Comparison of ENCODE assay signal across 1 cellular context in the genomic region with DNA sequence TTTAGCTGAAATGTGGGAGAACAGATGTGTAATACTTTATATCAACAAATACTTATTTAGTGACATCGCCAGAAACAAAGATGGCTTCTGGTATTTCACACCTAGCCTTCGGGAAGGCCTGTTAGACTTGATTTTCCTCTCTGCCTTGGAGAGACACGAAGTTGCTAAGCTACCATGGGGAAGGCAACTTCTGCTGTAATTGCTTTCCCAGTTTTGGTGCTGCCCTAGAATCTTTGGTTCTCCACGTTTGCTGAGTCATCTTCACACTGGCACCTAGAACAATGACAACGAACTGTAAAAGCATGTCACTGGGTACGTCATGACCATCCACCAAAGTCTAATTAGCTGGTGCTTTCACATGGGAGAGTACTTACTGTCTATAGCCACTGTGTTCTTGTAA.
A peak's percentile ranks its signal among the peaks of the same experiment; 100 is the strongest.
TF ChIP-seq lines count a peak whose summit lies in the region.

No MANE protein-coding gene starts in this region.

TF ChIP-seq in K562, 482 proteins besides CTCF, POLR2A, EP300 and RAD21 (continued from another document and continues in another):
- TF ChIP-seq FOXK2 (conservative IDR thresholded peaks at IDR 0.05 in 1 of 2, IDR thresholded peaks at IDR 0.05 in 1 of 2; ENCODE audit: low read depth in 2 of 2): no peak
- no peak for TF ChIP-seq ZNF133 (CRISPR knock-in tag; IDR thresholded peaks at IDR 0.05)
- TF ChIP-seq MAZ (CRISPR knock-in tag; conservative IDR thresholded peaks at IDR 0.05 in 1 of 2, IDR thresholded peaks at IDR 0.05 in 1 of 2): no peak
- peak; percentile 17; the same call in 1 of the 2 replicates for TF ChIP-seq EHMT2 (IDR thresholded peaks at IDR 0.05)
- TF ChIP-seq ZNF316 (IDR thresholded peaks at IDR 0.05): peak; percentile 95
- peak; percentile 31 for TF ChIP-seq DPF2 (IDR thresholded peaks at IDR 0.05)
- peak; percentile 89 for TF ChIP-seq C11orf30 (IDR thresholded peaks at IDR 0.05; ENCODE audit: low read depth)
- TF ChIP-seq, protein P1, sequence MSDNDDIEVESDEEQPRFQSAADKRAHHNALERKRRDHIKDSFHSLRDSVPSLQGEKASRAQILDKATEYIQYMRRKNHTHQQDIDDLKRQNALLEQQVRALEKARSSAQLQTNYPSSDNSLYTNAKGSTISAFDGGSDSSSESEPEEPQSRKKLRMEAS (CRISPR knock-in tag; IDR thresholded peaks at IDR 0.05): no peak
- TF ChIP-seq, protein P2, sequence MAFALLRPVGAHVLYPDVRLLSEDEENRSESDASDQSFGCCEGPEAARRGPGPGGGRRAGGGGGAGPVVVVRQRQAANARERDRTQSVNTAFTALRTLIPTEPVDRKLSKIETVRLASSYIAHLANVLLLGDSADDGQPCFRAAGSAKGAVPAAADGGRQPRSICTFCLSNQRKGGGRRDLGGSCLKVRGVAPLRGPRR (CRISPR knock-in tag; IDR thresholded peaks at IDR 0.05): no peak
- no peak for TF ChIP-seq BMI1 (IDR thresholded peaks at IDR 0.05; ENCODE audit: low read length)
- no peak for TF ChIP-seq MEIS2 (IDR thresholded peaks at IDR 0.05; ENCODE audit: partially characterized antibody)
- no peak for TF ChIP-seq ESRRA (IDR thresholded peaks at IDR 0.05; ENCODE audit: borderline replicate concordance, low read depth)
- TF ChIP-seq TGIF2 (CRISPR knock-in tag; IDR thresholded peaks at IDR 0.05): no peak
- no peak for TF ChIP-seq ARID2 (IDR thresholded peaks at IDR 0.05)
- TF ChIP-seq, protein P3, sequence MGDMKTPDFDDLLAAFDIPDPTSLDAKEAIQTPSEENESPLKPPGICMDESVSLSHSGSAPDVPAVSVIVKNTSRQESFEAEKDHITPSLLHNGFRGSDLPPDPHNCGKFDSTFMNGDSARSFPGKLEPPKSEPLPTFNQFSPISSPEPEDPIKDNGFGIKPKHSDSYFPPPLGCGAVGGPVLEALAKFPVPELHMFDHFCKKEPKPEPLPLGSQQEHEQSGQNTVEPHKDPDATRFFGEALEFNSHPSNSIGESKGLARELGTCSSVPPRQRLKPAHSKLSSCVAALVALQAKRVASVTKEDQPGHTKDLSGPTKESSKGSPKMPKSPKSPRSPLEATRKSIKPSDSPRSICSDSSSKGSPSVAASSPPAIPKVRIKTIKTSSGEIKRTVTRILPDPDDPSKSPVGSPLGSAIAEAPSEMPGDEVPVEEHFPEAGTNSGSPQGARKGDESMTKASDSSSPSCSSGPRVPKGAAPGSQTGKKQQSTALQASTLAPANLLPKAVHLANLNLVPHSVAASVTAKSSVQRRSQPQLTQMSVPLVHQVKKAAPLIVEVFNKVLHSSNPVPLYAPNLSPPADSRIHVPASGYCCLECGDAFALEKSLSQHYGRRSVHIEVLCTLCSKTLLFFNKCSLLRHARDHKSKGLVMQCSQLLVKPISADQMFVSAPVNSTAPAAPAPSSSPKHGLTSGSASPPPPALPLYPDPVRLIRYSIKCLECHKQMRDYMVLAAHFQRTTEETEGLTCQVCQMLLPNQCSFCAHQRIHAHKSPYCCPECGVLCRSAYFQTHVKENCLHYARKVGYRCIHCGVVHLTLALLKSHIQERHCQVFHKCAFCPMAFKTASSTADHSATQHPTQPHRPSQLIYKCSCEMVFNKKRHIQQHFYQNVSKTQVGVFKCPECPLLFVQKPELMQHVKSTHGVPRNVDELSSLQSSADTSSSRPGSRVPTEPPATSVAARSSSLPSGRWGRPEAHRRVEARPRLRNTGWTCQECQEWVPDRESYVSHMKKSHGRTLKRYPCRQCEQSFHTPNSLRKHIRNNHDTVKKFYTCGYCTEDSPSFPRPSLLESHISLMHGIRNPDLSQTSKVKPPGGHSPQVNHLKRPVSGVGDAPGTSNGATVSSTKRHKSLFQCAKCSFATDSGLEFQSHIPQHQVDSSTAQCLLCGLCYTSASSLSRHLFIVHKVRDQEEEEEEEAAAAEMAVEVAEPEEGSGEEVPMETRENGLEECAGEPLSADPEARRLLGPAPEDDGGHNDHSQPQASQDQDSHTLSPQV (IDR thresholded peaks at IDR 0.05): peak; percentile 55; the same call in 1 of the 2 replicates
- TF ChIP-seq TAF15 (IDR thresholded peaks at IDR 0.05; ENCODE audit: low read depth, low read length): no peak
- peak; percentile 83; the same call in 1 of the 2 replicates for TF ChIP-seq MAFK (IDR thresholded peaks at IDR 0.05; ENCODE audit: low read length)
- peak; percentile 93 for TF ChIP-seq NFE2 (IDR thresholded peaks at IDR 0.05; ENCODE audit: low read depth)
- TF ChIP-seq BCOR (IDR thresholded peaks at IDR 0.05): no peak
- TF ChIP-seq JUND (IDR thresholded peaks at IDR 0.05; ENCODE audit: borderline replicate concordance, low read depth, low read length): 0 out of 2 replicates have a peak, but pooled peaks have one; percentile 4
- TF ChIP-seq JUND (tag; IDR thresholded peaks at IDR 0.05; ENCODE audit: borderline replicate concordance, low read depth, low read length): no peak
- TF ChIP-seq, protein P4, sequence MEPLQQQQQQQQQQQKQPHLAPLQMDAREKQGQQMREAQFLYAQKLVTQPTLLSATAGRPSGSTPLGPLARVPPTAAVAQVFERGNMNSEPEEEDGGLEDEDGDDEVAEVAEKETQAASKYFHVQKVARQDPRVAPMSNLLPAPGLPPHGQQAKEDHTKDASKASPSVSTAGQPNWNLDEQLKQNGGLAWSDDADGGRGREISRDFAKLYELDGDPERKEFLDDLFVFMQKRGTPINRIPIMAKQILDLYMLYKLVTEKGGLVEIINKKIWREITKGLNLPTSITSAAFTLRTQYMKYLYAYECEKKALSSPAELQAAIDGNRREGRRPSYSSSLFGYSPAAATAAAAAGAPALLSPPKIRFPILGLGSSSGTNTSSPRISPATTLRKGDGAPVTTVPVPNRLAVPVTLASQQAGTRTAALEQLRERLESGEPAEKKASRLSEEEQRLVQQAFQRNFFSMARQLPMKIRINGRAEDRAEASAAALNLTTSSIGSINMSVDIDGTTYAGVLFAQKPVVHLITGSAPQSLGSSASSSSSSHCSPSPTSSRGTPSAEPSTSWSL (CRISPR knock-in tag; IDR thresholded peaks at IDR 0.05; ENCODE audit: borderline replicate concordance): no peak
- TF ChIP-seq SOX6 (IDR thresholded peaks at IDR 0.05): no peak
- TF ChIP-seq FOXP1 (CRISPR knock-in tag; IDR thresholded peaks at IDR 0.05): no peak
- TF ChIP-seq TRIM24 (IDR thresholded peaks at IDR 0.05): no peak
- no peak for TF ChIP-seq TBL1XR1 (IDR thresholded peaks at IDR 0.05; ENCODE audit: low read length in 2 of 2)
- TF ChIP-seq NCOA1 (IDR thresholded peaks at IDR 0.05; ENCODE audit: low read depth): no peak
- TF ChIP-seq, protein P5, sequence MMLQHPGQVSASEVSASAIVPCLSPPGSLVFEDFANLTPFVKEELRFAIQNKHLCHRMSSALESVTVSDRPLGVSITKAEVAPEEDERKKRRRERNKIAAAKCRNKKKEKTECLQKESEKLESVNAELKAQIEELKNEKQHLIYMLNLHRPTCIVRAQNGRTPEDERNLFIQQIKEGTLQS (IDR thresholded peaks at IDR 0.05): peak; percentile 49
- TF ChIP-seq, protein P5 (CRISPR knock-in tag; conservative IDR thresholded peaks at IDR 0.05): no peak
- TF ChIP-seq ZNF584 (CRISPR knock-in tag; IDR thresholded peaks at IDR 0.05; ENCODE audit: low read depth): no peak
- TF ChIP-seq CHD2 (IDR thresholded peaks at IDR 0.05; ENCODE audit: low read depth, low read length): no peak
- no peak for TF ChIP-seq ARNT (IDR thresholded peaks at IDR 0.05)
- TF ChIP-seq ZNF134 (CRISPR knock-in tag; conservative IDR thresholded peaks at IDR 0.05): no peak
- TF ChIP-seq MTA2 (IDR thresholded peaks at IDR 0.05; ENCODE audit: low read depth): no peak
- TF ChIP-seq ZNF668 (CRISPR knock-in tag; IDR thresholded peaks at IDR 0.05): no peak
- TF ChIP-seq CHCHD3 (CRISPR knock-in tag; IDR thresholded peaks at IDR 0.05): no peak
- no peak for TF ChIP-seq NR2F6 (CRISPR knock-in tag; IDR thresholded peaks at IDR 0.05)
- TF ChIP-seq GATA2 (CRISPR knock-in tag; IDR thresholded peaks at IDR 0.05): no peak
- 0 out of 2 replicates have a peak, but pooled peaks have one; percentile 29 for TF ChIP-seq SMARCA4 (IDR thresholded peaks at IDR 0.05)
- TF ChIP-seq ZNF583 (CRISPR knock-in tag; IDR thresholded peaks at IDR 0.05): no peak
- TF ChIP-seq ZNF699 (CRISPR knock-in tag; IDR thresholded peaks at IDR 0.05; ENCODE audit: insufficient replicate concordance): no peak
- TF ChIP-seq SAFB2 (IDR thresholded peaks at IDR 0.05; ENCODE audit: borderline replicate concordance, low read depth, low read length, severe bottlenecking): no peak
- no peak for TF ChIP-seq SIRT6 (IDR thresholded peaks at IDR 0.05; ENCODE audit: low read depth, low read length)
- TF ChIP-seq MAFF (IDR thresholded peaks at IDR 0.05; ENCODE audit: low read length): peak; percentile 89
- no peak for TF ChIP-seq ZKSCAN3 (CRISPR knock-in tag; IDR thresholded peaks at IDR 0.05)
- TF ChIP-seq RCOR1 (IDR thresholded peaks at IDR 0.05; ENCODE audit: borderline replicate concordance in 1 of 2, low read depth in 2 of 2, low read length in 2 of 2): no peak
- TF ChIP-seq, protein P6, sequence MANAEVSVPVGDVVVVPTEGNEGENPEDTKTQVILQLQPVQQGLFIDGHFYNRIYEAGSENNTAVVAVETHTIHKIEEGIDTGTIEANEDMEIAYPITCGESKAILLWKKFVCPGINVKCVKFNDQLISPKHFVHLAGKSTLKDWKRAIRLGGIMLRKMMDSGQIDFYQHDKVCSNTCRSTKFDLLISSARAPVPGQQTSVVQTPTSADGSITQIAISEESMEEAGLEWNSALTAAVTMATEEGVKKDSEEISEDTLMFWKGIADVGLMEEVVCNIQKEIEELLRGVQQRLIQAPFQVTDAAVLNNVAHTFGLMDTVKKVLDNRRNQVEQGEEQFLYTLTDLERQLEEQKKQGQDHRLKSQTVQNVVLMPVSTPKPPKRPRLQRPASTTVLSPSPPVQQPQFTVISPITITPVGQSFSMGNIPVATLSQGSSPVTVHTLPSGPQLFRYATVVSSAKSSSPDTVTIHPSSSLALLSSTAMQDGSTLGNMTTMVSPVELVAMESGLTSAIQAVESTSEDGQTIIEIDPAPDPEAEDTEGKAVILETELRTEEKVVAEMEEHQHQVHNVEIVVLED (CRISPR knock-in tag; IDR thresholded peaks at IDR 0.05): no peak
- TF ChIP-seq, protein P7, sequence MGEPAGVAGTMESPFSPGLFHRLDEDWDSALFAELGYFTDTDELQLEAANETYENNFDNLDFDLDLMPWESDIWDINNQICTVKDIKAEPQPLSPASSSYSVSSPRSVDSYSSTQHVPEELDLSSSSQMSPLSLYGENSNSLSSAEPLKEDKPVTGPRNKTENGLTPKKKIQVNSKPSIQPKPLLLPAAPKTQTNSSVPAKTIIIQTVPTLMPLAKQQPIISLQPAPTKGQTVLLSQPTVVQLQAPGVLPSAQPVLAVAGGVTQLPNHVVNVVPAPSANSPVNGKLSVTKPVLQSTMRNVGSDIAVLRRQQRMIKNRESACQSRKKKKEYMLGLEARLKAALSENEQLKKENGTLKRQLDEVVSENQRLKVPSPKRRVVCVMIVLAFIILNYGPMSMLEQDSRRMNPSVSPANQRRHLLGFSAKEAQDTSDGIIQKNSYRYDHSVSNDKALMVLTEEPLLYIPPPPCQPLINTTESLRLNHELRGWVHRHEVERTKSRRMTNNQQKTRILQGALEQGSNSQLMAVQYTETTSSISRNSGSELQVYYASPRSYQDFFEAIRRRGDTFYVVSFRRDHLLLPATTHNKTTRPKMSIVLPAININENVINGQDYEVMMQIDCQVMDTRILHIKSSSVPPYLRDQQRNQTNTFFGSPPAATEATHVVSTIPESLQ (CRISPR knock-in tag; IDR thresholded peaks at IDR 0.05): no peak
- TF ChIP-seq SP2 (IDR thresholded peaks at IDR 0.05; ENCODE audit: extremely low read depth, low read depth, low read length, poor library complexity, severe bottlenecking): no peak
- TF ChIP-seq, protein P8, sequence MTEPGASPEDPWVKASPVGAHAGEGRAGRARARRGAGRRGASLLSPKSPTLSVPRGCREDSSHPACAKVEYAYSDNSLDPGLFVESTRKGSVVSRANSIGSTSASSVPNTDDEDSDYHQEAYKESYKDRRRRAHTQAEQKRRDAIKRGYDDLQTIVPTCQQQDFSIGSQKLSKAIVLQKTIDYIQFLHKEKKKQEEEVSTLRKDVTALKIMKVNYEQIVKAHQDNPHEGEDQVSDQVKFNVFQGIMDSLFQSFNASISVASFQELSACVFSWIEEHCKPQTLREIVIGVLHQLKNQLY (CRISPR knock-in tag; conservative IDR thresholded peaks at IDR 0.05): no peak
- no peak for TF ChIP-seq FOXA1 (IDR thresholded peaks at IDR 0.05; ENCODE audit: borderline replicate concordance)
- TF ChIP-seq, protein P9, sequence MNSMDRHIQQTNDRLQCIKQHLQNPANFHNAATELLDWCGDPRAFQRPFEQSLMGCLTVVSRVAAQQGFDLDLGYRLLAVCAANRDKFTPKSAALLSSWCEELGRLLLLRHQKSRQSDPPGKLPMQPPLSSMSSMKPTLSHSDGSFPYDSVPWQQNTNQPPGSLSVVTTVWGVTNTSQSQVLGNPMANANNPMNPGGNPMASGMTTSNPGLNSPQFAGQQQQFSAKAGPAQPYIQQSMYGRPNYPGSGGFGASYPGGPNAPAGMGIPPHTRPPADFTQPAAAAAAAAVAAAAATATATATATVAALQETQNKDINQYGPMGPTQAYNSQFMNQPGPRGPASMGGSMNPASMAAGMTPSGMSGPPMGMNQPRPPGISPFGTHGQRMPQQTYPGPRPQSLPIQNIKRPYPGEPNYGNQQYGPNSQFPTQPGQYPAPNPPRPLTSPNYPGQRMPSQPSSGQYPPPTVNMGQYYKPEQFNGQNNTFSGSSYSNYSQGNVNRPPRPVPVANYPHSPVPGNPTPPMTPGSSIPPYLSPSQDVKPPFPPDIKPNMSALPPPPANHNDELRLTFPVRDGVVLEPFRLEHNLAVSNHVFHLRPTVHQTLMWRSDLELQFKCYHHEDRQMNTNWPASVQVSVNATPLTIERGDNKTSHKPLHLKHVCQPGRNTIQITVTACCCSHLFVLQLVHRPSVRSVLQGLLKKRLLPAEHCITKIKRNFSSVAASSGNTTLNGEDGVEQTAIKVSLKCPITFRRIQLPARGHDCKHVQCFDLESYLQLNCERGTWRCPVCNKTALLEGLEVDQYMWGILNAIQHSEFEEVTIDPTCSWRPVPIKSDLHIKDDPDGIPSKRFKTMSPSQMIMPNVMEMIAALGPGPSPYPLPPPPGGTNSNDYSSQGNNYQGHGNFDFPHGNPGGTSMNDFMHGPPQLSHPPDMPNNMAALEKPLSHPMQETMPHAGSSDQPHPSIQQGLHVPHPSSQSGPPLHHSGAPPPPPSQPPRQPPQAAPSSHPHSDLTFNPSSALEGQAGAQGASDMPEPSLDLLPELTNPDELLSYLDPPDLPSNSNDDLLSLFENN (IDR thresholded peaks at IDR 0.05; ENCODE audit: low read depth in 2 of 2, low read length in 2 of 2): no peak
- TF ChIP-seq RFX1 (IDR thresholded peaks at IDR 0.05): 0 out of 2 replicates have a peak, but pooled peaks have one; percentile 6
